In the genomic region with DNA sequence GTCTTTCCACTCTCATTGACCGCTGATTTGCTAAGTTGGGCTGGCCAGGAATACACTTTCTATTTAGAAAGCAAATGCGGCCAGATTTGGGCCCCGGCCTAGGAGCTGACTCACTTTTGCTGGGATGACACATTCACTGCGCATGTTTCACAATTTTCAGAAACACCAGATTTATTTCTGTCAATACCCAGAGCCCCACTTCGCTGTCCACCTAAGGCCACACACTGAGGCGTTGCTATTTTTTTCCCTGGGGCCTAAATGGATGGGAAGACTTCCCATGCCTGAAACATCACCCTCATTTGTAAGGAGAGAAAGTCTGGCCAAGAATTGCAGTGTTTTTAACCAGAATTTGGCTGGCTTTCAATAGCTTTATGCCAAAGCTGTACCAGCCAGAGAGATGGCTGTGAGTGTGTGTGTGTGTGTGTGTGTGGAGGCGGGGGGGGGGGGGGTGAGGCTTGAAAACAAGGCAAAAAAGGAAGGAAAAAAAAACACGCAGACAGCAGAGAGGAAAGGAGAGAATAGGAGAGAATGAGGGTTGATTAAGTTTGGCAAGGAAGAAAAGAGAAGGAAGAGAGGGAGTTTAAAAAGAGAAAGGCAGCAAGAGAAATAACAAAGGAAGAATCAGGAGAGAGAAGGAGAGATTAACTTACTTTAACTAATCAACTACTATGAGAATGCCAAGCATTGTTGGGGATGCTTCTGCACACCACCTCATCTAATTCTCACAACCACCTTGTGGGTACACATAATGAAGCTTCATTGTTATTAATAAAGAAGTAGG, we compare ENCODE assay signal across 8 cellular contexts.
DNase-seq lines count a peak whose midpoint lies in the region; ATAC-seq and TF ChIP-seq lines count a peak whose summit lies in the region.

No MANE protein-coding gene starts in this region.

- intact Hi-C loops in heart left ventricle (cut with DNase I) = loop anchor here in 1 of 10 donors (2.0 kb wide), 1 partner anchor 18 kb away; no protein-coding TSS in a partner anchor
- intact Hi-C loops in CD4-positive, alpha-beta memory T cell (cut with micrococcal nuclease) = no loop called here

- no peaks in the 10 kb centered on the region for H3K27me3 ChIP-seq in heart left ventricle
- H3K27me3 ChIP-seq in skeletal muscle tissue (ENCODE audit: control insufficient read depth in 3 of 3, insufficient read depth in 3 of 3, low read length in 3 of 3) = no peaks in the 10 kb centered on the region
- no peaks in the 10 kb centered on the region for H3K27me3 ChIP-seq in CD4-positive, alpha-beta memory T cell (ENCODE audit: insufficient read depth, low read length)

- 32 to 54% (median 37%) methylated on average over 8 of the region's 8 CpGs for WGBS in heart left ventricle, 4 donors

- H3K27me3 Mint-ChIP-seq in CD4-positive, alpha-beta memory T cell = no peaks in the 10 kb centered on the region

- H3K4me3 ChIP-seq in heart left ventricle = no peak overlapping the region
- H3K4me3 ChIP-seq in skeletal muscle tissue (ENCODE audit: low read length in 3 of 3) = no peak overlapping the region
- no peak overlapping the region for H3K4me3 ChIP-seq in CD4-positive, alpha-beta memory T cell (ENCODE audit: low read length in 2 of 2)

- H3K9me3 Mint-ChIP-seq in CD4-positive, alpha-beta memory T cell = peaks cover 0 to 4% (median 0%) of the 10 kb centered on the region in 8 donors

- no peak overlapping the region for H3K27ac Mint-ChIP-seq in CD4-positive, alpha-beta memory T cell

- POLR2A ChIA-PET in CD4-positive, alpha-beta memory T cell (lab: Charles Lee; ENCODE audit: partially characterized antibody) = no interaction called here

- H3K4me3 Mint-ChIP-seq in CD4-positive, alpha-beta memory T cell = no peak overlapping the region

- no peaks in the 10 kb centered on the region for H3K36me3 Mint-ChIP-seq in CD4-positive, alpha-beta memory T cell

- H3K4me1 ChIP-seq in heart left ventricle = peaks cover 0 to 60% (median 32%) of the 10 kb centered on the region in 12 donors
- peaks cover 31 to 33% (median 32%) of the 10 kb centered on the region in 3 donors for H3K4me1 ChIP-seq in skeletal muscle tissue (ENCODE audit: control insufficient read depth in 3 of 3, insufficient read depth in 3 of 3, low read length in 3 of 3)
- no peaks in the 10 kb centered on the region for H3K4me1 ChIP-seq in CD4-positive, alpha-beta memory T cell (ENCODE audit: insufficient read depth, low read length)

- no peaks in the 10 kb centered on the region for H3K4me1 Mint-ChIP-seq in CD4-positive, alpha-beta memory T cell

- CTCF ChIA-PET in CD4-positive, alpha-beta memory T cell (lab: Charles Lee; ENCODE audit: partially characterized antibody) = no interaction called here

- TF ChIP-seq CTCF in VCaP (conservative IDR thresholded peaks at IDR 0.05) (no peak), heart left ventricle (IDR thresholded peaks at IDR 0.05) (no peak), GM20000 (IDR thresholded peaks at IDR 0.05; ENCODE audit: extremely low read depth, missing control alignments) (no peak)

- ATAC-seq in HG03460 (IDR thresholded peaks at IDR 0.05; ENCODE audit: unreplicated experiment) (peak; percentile 6), heart left ventricle (peak; percentile 74 to 88 (median 86))

- TF ChIP-seq POLR2A in heart left ventricle (IDR thresholded peaks at IDR 0.05) = no peak

- H3K36me3 ChIP-seq in heart left ventricle (no peaks in the 10 kb centered on the region), skeletal muscle tissue (ENCODE audit: control insufficient read depth in 3 of 3, insufficient read depth in 3 of 3, low read length in 3 of 3) (no peaks in the 10 kb centered on the region)
- H3K36me3 ChIP-seq in CD4-positive, alpha-beta memory T cell (ENCODE audit: insufficient read depth, low read length) = no peaks in the 10 kb centered on the region

- peak overlapping the region; percentile 20; the same call in 1 of the 2 replicates for H3K27ac ChIP-seq in VCaP
- peak overlapping the region; percentile 50 to 90 (median 75) for H3K27ac ChIP-seq in heart left ventricle
- peak overlapping the region; percentile 84 for H3K27ac ChIP-seq in skeletal muscle tissue (ENCODE audit: low read depth, low read length)
- H3K27ac ChIP-seq in CD4-positive, alpha-beta memory T cell (ENCODE audit: low read depth, low read length) = no peak overlapping the region

- H3K9ac ChIP-seq in skeletal muscle tissue (ENCODE audit: low read depth in 1 of 3, low read length in 3 of 3) = no peak overlapping the region

- DNase-seq in heart left ventricle (peak; percentile 80 to 88 (median 83)), GM20000 (ENCODE audit: low spot score) (no peak), OCI-M2 (lab: John Stamatoyannopoulos, UW; ENCODE audit: unreplicated experiment) (no peak)
- DNase-seq in CD4-positive, alpha-beta memory T cell = no peak
- no peak for DNase-seq in activated CD4-positive, CD25-positive, alpha-beta regulatory T cell treated with anti-CD3 and anti-CD28 coated beads, Interleukin-2, amount 50 U/mL, for 72 hours

- H3K9me3 ChIP-seq in heart left ventricle = no peaks in the 10 kb centered on the region
- no peaks in the 10 kb centered on the region for H3K9me3 ChIP-seq in skeletal muscle tissue (ENCODE audit: control insufficient read depth in 3 of 3, low read length in 3 of 3)
- no peaks in the 10 kb centered on the region for H3K9me3 ChIP-seq in CD4-positive, alpha-beta memory T cell (ENCODE audit: control insufficient read depth in 1 of 2, low read length in 2 of 2)

Comparison
In these comparisons a context has a peak if more than half of its experiments do, and no peak if none do; other contexts are left out.
1. DNase-seq: peak in heart left ventricle (5 of 5); none in CD4-positive, alpha-beta memory T cell (0 of 5), activated CD4-positive, CD25-positive, alpha-beta regulatory T cell treated with anti-CD3 and anti-CD28 coated beads, Interleukin-2, amount 50 U/mL, for 72 hours (single experiment), GM20000 (single experiment) and OCI-M2 (single experiment).